13 cellular contexts compared by ENCODE assay signal in genomic region chr7:116113310-116113709, GRCh38.
A peak's percentile ranks its signal among the peaks of the same experiment; 100 is the strongest.
DNase-seq lines count a peak whose midpoint lies in the region; ATAC-seq and TF ChIP-seq lines count a peak whose summit lies in the region.
"Had no signal": no experiment of that assay in that cellular context is flagged by ENCODE, and none has a peak within 500 bp of the region (broad histone marks: within the 10 kb centered on the region; RNA-seq: fewer than 3 reads in every experiment).

No MANE protein-coding gene starts in this region.

- H3K27ac ChIP-seq in esophagus muscularis mucosa (replicated peaks in 1 of 4) = no peak overlapping the region
- H3K27ac ChIP-seq: C4-2B had no signal

- peaks cover 0 to 6% (median 0%) of the 10 kb centered on the region in 4 donors for H3K9me3 ChIP-seq in esophagus muscularis mucosa
- H3K9me3 ChIP-seq: Caco-2, HAP-1 had no signal

- no peak for ATAC-seq in GM21723 (IDR thresholded peaks at IDR 0.05; ENCODE audit: unreplicated experiment)

- H3K27me3 ChIP-seq in esophagus muscularis mucosa = no peaks in the 10 kb centered on the region

- peaks cover 0 to 11% (median 5%) of the 10 kb centered on the region in 4 donors for H3K4me1 ChIP-seq in esophagus muscularis mucosa
- H3K4me1 ChIP-seq: Caco-2, HAP-1 had no signal

- TF ChIP-seq CTCF in esophagus muscularis mucosa (IDR thresholded peaks at IDR 0.05) = no peak

- no peak overlapping the region for H3K4me3 ChIP-seq in esophagus muscularis mucosa
- H3K4me3 ChIP-seq: HAP-1 had no signal

- TF ChIP-seq EP300 in esophagus muscularis mucosa (IDR thresholded peaks at IDR 0.05) = no peak

- H3K36me3 ChIP-seq in esophagus muscularis mucosa = no peaks in the 10 kb centered on the region
- H3K36me3 ChIP-seq: HAP-1 had no signal

- intact Hi-C loops in esophagus muscularis mucosa (cut with DNase I) = no loop called here

- 90% methylated on average over 1 of the region's 1 CpG for whole genome bisulfite sequencing in esophagus muscularis mucosa

- peak; percentile 34 for DNase-seq in HT1080 (ENCODE audit: low read depth)
- DNase-seq in amniotic epithelial cell (ENCODE audit: low read depth) = peak; percentile 3
- peak; percentile 3 for DNase-seq in glomerular visceral epithelial cell (ENCODE audit: extremely low spot score)
- DNase-seq in SKM-1 treated with dmso at 0.1 percent for 144 hours (lab: John Stamatoyannopoulos, UW; ENCODE audit: unreplicated experiment) = no peak
- no peak for DNase-seq in esophagus muscularis mucosa (ENCODE audit: extremely low spot score)
- DNase-seq in stimulated activated CD4-positive, alpha-beta T cell treated with anti-CD3 and anti-CD28 coated beads, Interleukin-4, amount 100 ng/mL, for 24 hours = no peak
- DNase-seq: AML-193; Caco-2; CD4-positive, alpha-beta T cell; GF-D8 had no signal

- no peak for TF ChIP-seq POLR2A in esophagus muscularis mucosa (IDR thresholded peaks at IDR 0.05; ENCODE audit: low read depth)

Comparison
In these comparisons a context has a peak if more than half of its experiments do, and no peak if none do; other contexts are left out.
1. DNase-seq: peak in HT1080 (single experiment), amniotic epithelial cell (single experiment) and glomerular visceral epithelial cell (single experiment); none in SKM-1 treated with dmso at 0.1 percent for 144 hours (single experiment), esophagus muscularis mucosa (single experiment) and stimulated activated CD4-positive, alpha-beta T cell treated with anti-CD3 and anti-CD28 coated beads, Interleukin-4, amount 100 ng/mL, for 24 hours (single experiment).